In genomic region chr9:116501871-116502270, GRCh38 we compare ENCODE assay signal across 22 cellular contexts.
DNase-seq lines count a peak whose midpoint lies in the region; ATAC-seq and TF ChIP-seq lines count a peak whose summit lies in the region.
"Had no signal": no experiment of that assay in that cellular context is flagged by ENCODE, and none has a peak within 500 bp of the region (broad histone marks: within the 10 kb centered on the region; RNA-seq: fewer than 3 reads in every experiment).

No MANE protein-coding gene starts in this region.

- no peaks in the 10 kb centered on the region for H3K9me3 ChIP-seq in adipocyte (ENCODE audit: control insufficient read depth, low read length)
- H3K9me3 ChIP-seq: psoas muscle had no signal

- no peak for ATAC-seq in HG02840 (IDR thresholded peaks at IDR 0.05; ENCODE audit: low FRiP score, unreplicated experiment)
- ATAC-seq in HG02763 (IDR thresholded peaks at IDR 0.05; ENCODE audit: unreplicated experiment), result no peak
- ATAC-seq in HG03469 (IDR thresholded peaks at IDR 0.05; ENCODE audit: unreplicated experiment), result no peak
- no peak for ATAC-seq in HG03045 (IDR thresholded peaks at IDR 0.05; ENCODE audit: unreplicated experiment)
- ATAC-seq: CD8-positive, alpha-beta T cell; GM23338; psoas muscle had no signal

- peak; percentile 29 for DNase-seq in A172 (ENCODE audit: low spot score)
- peak; percentile 31 for DNase-seq in HCEC 1CT
- DNase-seq in adipocyte (ENCODE audit: low read depth), result peak; percentile 8
- DNase-seq in foreskin fibroblast, result peak; percentile 52 to 73
- DNase-seq: activated CD4-positive, alpha-beta T cell treated with anti-CD3 and anti-CD28 coated beads for 48 hours; activated naive CD4-positive, alpha-beta T cell treated with anti-CD3 and anti-CD28 coated beads, Interleukin-2, amount 50 U/mL, for 16 hours; CD8-positive, alpha-beta T cell; endodermal cell; MM.1S; NCI-H1930; NCI-H510A; nephron progenitor cell; psoas muscle; stimulated activated CD4-positive, alpha-beta T cell treated with anti-CD3 and anti-CD28 coated beads, Interleukin-12 subunit alpha, Interleukin-12 subunit beta, amount 100 ng/mL, for 4 hours; stimulated activated naive CD4-positive, alpha-beta T cell treated with Interleukin-2 at 50 U/mL for 16 hours; T1000 had no signal

- H3K9ac ChIP-seq in adipocyte (ENCODE audit: low read length), result no peak overlapping the region

- no peaks in the 10 kb centered on the region for H3K36me3 ChIP-seq in adipocyte (ENCODE audit: control insufficient read depth, insufficient read depth, low read length, severe bottlenecking)
- H3K36me3 ChIP-seq: cardiac muscle cell had no signal

- H3K4me3 ChIP-seq in adipocyte (ENCODE audit: low read length) (no peak overlapping the region), foreskin fibroblast (ENCODE audit: low read depth in 1 of 2, low read length in 2 of 2) (no peak overlapping the region)
- H3K4me3 ChIP-seq: cardiac muscle cell, GM23338, psoas muscle had no signal

- no peaks in the 10 kb centered on the region for H3K27me3 ChIP-seq in adipocyte (replicated peaks; ENCODE audit: control insufficient read depth, insufficient read depth, low read length)
- H3K27me3 ChIP-seq: cardiac muscle cell had no signal

- H3K4me1 ChIP-seq in adipocyte (ENCODE audit: control insufficient read depth, insufficient read depth, low read length), result peaks cover 11% of the 10 kb centered on the region
- H3K4me1 ChIP-seq: psoas muscle had no signal

- TF ChIP-seq CTCF in foreskin fibroblast (IDR thresholded peaks at IDR 0.05; ENCODE audit: low read depth, low read length), result no peak

Comparison
In these comparisons a context has a peak if more than half of its experiments do, and no peak if none do; other contexts are left out.
1. DNase-seq: peak in every context shown above with its lines; median percentile 62 in foreskin fibroblast; 31 in HCEC 1CT; 29 in A172; 8 in adipocyte.